In the genomic region with DNA sequence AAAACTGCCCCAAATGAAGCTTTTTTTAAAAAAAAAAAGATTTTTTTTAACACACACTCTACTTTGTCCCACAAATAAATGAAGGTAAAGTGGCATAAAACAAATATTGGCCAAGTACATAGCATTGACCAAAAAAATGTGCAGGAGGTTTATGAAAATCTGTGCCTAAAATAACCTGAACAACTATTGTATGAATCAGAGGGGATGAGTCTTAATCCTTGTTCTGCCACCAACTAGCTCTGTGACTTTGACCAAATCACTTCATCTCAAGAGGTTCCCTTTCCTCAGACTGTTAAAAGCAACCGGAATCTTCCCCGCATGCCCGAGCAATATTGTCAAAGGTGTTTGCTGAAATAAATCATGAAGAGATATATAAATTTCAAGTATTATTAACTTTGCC, we compare ENCODE assay signal across 24 cellular contexts.
"Had no signal": no experiment of that assay in that cellular context is flagged by ENCODE, and none has a peak within 500 bp of the region (broad histone marks: within the 10 kb centered on the region; RNA-seq: fewer than 3 reads in every experiment).

No MANE protein-coding gene starts in this region.

- H3K27ac ChIP-seq: breast epithelium, esophagus squamous epithelium, ovary, psoas muscle, suprapubic skin had no signal

- H3K9me3 ChIP-seq: breast epithelium, esophagus squamous epithelium, ovary, suprapubic skin had no signal

- H3K27me3 ChIP-seq: breast epithelium, esophagus squamous epithelium, ovary, suprapubic skin had no signal

- H3K4me3 ChIP-seq: breast epithelium, esophagus squamous epithelium, ovary, psoas muscle, suprapubic skin had no signal

- H3K4me1 ChIP-seq: breast epithelium, esophagus squamous epithelium, psoas muscle, suprapubic skin had no signal

- H3K36me3 ChIP-seq: breast epithelium, esophagus squamous epithelium, ovary, suprapubic skin had no signal

- FAIRE-seq: endothelial cell of umbilical vein, small intestine had no signal

- DNase-seq: activated B cell treated with CpG ODN at 0.5 μM for 24 hours; activated CD4-positive, alpha-beta memory T cell treated with anti-CD3 and anti-CD28 coated beads, Interleukin-2, amount 10 ng/mL, durations not matched to agents 7 days and 5 days; activated CD4-positive, alpha-beta T cell treated with anti-CD3 and anti-CD28 coated beads for 4 hours; activated CD8-positive, alpha-beta memory T cell treated with anti-CD3 and anti-CD28 coated beads, Interleukin-2, amount 10 ng/mL, durations not matched to agents 7 days and 5 days; activated naive CD4-positive, alpha-beta T cell treated with Interleukin-2 at 50 U/mL for 16 hours; activated naive CD8-positive, alpha-beta T cell treated with anti-CD3 and anti-CD28 coated beads, Interleukin-2, amount 10 ng/mL, durations not matched to agents 7 days and 5 days; anterior cingulate cortex; cerebellar nuclear complex; effector CD8-positive, alpha-beta T cell; esophagus squamous epithelium; foreskin melanocyte; glutamatergic neuron; hypothalamus; naive thymus-derived CD8-positive, alpha-beta T cell; ovary; psoas muscle; right cardiac atrium; small intestine; stimulated activated CD4-positive, alpha-beta T cell treated with anti-CD3 and anti-CD28 coated beads, Interleukin-4, amount 100 ng/mL, for 1 hour; stimulated activated naive CD8-positive, alpha-beta T cell treated with anti-CD3 and anti-CD28 coated beads, Interleukin-15, amount 100 ng/mL, for 72 hours; T-cell had no signal
